In the genomic region with DNA sequence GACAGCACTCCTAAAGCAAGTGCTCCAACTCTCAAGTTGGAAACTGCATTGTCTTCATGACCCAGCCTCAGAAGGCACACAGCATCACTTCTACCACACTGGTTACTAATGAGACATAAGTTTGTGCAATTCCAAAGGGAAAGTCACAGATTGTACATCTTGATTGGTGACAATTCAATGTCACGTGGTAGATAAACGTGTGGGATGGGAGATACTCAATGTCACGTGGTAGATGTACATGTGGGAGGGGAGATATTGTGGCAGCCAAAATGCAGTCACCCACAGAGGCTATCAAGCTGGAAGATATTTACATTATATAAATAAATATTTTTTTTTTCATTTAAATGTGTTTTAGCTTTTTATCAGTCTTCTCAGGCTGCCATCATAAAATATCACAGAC, we compare ENCODE assay signal across 8 cellular contexts.
"Had no signal": no experiment of that assay in that cellular context is flagged by ENCODE, and none has a peak within 500 bp of the region (broad histone marks: within the 10 kb centered on the region; RNA-seq: fewer than 3 reads in every experiment).

No MANE protein-coding gene starts in this region.

- H3K9me3 ChIP-seq: HAP-1 had no signal

- H3K27ac ChIP-seq: GM23248 had no signal

- H3K36me3 ChIP-seq: HAP-1 had no signal

- DNase-seq: GM23248, GOT3, H7, HFFc6, KG1 had no signal

- H3K4me1 ChIP-seq: HAP-1 had no signal

- ATAC-seq: HCT116 had no signal

- H3K9ac ChIP-seq: GM23248 had no signal

- H2AFZ ChIP-seq: GM23248 had no signal

- H3K4me3 ChIP-seq: GM23248, HAP-1 had no signal

- FAIRE-seq: HTR-8/SVneo had no signal
